1 cellular context compared by ENCODE assay signal in genomic region chr4:155478336-155478825, GRCh38.
TF ChIP-seq lines count a peak whose summit lies in the region.

No MANE protein-coding gene starts in this region.

TF ChIP-seq in SK-N-SH, 30 proteins besides CTCF, POLR2A, EP300 and RAD21 (continued from another document):
- TF ChIP-seq REST (IDR thresholded peaks at IDR 0.05; ENCODE audit: low read depth, low read length) (no peak), NRF1 (IDR thresholded peaks at IDR 0.05; ENCODE audit: low read depth, low read length) (no peak), ZBTB33 (IDR thresholded peaks at IDR 0.05; ENCODE audit: borderline replicate concordance, low read depth) (no peak), SIN3A (IDR thresholded peaks at IDR 0.05; ENCODE audit: borderline replicate concordance, low read depth, low read length) (no peak), SMC3 (IDR thresholded peaks at IDR 0.05; ENCODE audit: low read depth, low read length) (no peak), TAF1 (IDR thresholded peaks at IDR 0.05; ENCODE audit: borderline replicate concordance, low read depth, low read length) (no peak), FOXM1 (IDR thresholded peaks at IDR 0.05; ENCODE audit: low read depth) (no peak), JUND (IDR thresholded peaks at IDR 0.05) (no peak), YY1 (IDR thresholded peaks at IDR 0.05; ENCODE audit: low read depth) (no peak), MAX (IDR thresholded peaks at IDR 0.05; ENCODE audit: low read depth) (no peak)
